In the genomic region with DNA sequence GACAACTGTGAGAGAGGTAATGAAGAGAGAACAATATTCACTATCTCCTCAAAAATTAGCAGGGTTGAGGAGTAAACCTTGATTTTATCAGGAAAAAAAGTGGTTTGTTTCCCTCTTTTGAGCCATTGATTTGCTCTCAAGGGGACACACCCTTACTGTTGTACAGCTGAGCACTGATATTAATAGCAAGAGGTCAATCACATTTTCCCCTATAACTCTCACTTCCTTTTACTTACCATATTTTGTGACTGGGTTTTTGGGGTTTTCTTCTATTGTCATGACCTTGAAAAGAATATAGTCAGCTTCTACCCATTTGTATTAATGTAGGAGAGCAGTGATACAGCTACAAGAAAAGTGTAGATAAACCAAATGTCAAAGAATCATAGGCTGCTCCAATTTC, we compare ENCODE assay signal across 24 cellular contexts.
DNase-seq lines count a peak whose midpoint lies in the region; ATAC-seq and TF ChIP-seq lines count a peak whose summit lies in the region.
"Had no signal": no experiment of that assay in that cellular context is flagged by ENCODE, and none has a peak within 500 bp of the region (broad histone marks: within the 10 kb centered on the region; RNA-seq: fewer than 3 reads in every experiment).

No MANE protein-coding gene starts in this region.

- no peaks in the 10 kb centered on the region for H3K27me3 ChIP-seq in GM06990 (replicated peaks; ENCODE audit: control insufficient read depth, insufficient read depth, low read length)
- H3K27me3 ChIP-seq: BE2C had no signal

- no peak overlapping the region for H3K4me3 ChIP-seq in GM06990 (replicated peaks; ENCODE audit: low read depth, low read length)
- H3K4me3 ChIP-seq: coronary artery had no signal

- DNase-seq in GM06990 (ENCODE audit: extremely low read depth, insufficient read length), result peak; percentile 10
- DNase-seq in NCI-H187 treated with DMSO at 0.1 percent for 48 hours (lab: John Stamatoyannopoulos, UW), result no peak
- no peak for DNase-seq in SK-N-DZ (ENCODE audit: low spot score)
- DNase-seq in NCI-H748 treated with DMSO at 0.1 percent for 48 hours (lab: John Stamatoyannopoulos, UW), result no peak
- DNase-seq in hippocampal formation (lab: John Stamatoyannopoulos, UW), result no peak
- DNase-seq: 8988T; activated CD4-positive, alpha-beta T cell treated with anti-CD3 and anti-CD28 coated beads, Interleukin-2, amount 50 U/mL, for 4 hours; activated naive CD4-positive, alpha-beta T cell; amniotic stem cell; BE2C; KBM-7; left cardiac atrium; mesenchymal stem cell; naive thymus-derived CD4-positive, alpha-beta T cell; NCI-H1694; NCI-H82; right cardiac atrium; SHP77; stimulated activated CD4-positive, alpha-beta T cell treated with anti-CD3 and anti-CD28 coated beads, Interleukin-12 subunit alpha, Interleukin-12 subunit beta, amount 100 ng/mL, for 4 hours; T-helper 1 cell had no signal

- ATAC-seq in GM18870 (IDR thresholded peaks at IDR 0.05; ENCODE audit: unreplicated experiment) (peak; percentile 67), HG02623 (IDR thresholded peaks at IDR 0.05; ENCODE audit: unreplicated experiment) (peak; percentile 50), HG03442 (IDR thresholded peaks at IDR 0.05; ENCODE audit: unreplicated experiment) (peak; percentile 78)
- ATAC-seq: left cardiac atrium; naive thymus-derived CD4-positive, alpha-beta T cell; right cardiac atrium had no signal

- H3K36me3 ChIP-seq in GM06990 (ENCODE audit: control insufficient read depth, insufficient read depth, low read length), result no peaks in the 10 kb centered on the region
- H3K36me3 ChIP-seq: BE2C had no signal

- TF ChIP-seq CTCF in GM06990 (IDR thresholded peaks at IDR 0.05; ENCODE audit: insufficient read depth, low read length, poor library complexity, severe bottlenecking), result no peak
